Comparison of ENCODE assay signal across 19 cellular contexts in the genomic region with DNA sequence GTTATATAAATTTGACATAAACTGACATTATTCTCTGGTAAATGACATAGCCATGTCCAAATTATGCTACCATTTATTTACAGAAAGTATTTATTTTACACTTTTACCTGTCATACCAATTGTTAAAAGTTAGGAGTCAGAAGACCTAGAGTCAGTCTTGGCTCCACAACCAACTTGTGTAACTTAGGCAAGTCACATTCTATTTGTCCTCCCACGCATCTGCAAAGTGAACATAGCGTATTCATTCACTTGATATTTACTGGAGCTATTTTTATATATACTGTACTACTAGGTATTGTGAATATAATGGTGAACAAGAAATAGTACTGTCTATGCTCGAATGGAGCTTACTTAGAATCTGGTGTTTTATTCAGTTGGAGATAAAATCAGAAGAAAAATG.
DNase-seq lines count a peak whose midpoint lies in the region; ATAC-seq, FAIRE-seq and TF ChIP-seq lines count a peak whose summit lies in the region.
"Had no signal": no experiment of that assay in that cellular context is flagged by ENCODE, and none has a peak within 500 bp of the region (broad histone marks: within the 10 kb centered on the region; RNA-seq: fewer than 3 reads in every experiment).

No MANE protein-coding gene starts in this region.

- H3K4me2 ChIP-seq in A549, result no peak overlapping the region

- CTCF ChIA-PET in A549 (lab: Yijun Ruan, JAX), result no interaction called here

- DNase-seq in A549 (ENCODE audit: low read depth in 1 of 2, low spot score in 1 of 2) (no peak), amniotic epithelial cell (ENCODE audit: low read depth) (peak; percentile 19), fibroblast of the aortic adventitia (ENCODE audit: low read depth) (peak; percentile 15), psoas muscle (no peak), thyroid gland (no peak), lower leg skin (ENCODE audit: low spot score in 2 of 2) (no peak), NCI-H446 (lab: John Stamatoyannopoulos, UW) (no peak)
- DNase-seq: 8988T, H9, HFFc6, KBM-7, NCI-H1105 treated with DMSO at 0.1 percent for 48 hours, NCI-H2081 treated with DMSO at 0.1 percent for 48 hours, NCI-H2171 treated with DMSO at 0.1 percent for 48 hours, NCI-H526, PC-3, Right ventricle myocardium superior had no signal

- peaks cover 0 to 57% of the 10 kb centered on the region in 2 donors for H3K36me3 ChIP-seq in psoas muscle (ENCODE audit: insufficient read depth in 1 of 2, low read depth in 1 of 2)
- H3K36me3 ChIP-seq in thyroid gland, result no peaks in the 10 kb centered on the region

- TF ChIP-seq CTCF in A549 (IDR thresholded peaks at IDR 0.05) (no peak), fibroblast of the aortic adventitia (IDR thresholded peaks at IDR 0.05; ENCODE audit: insufficient read depth, low read length) (no peak), psoas muscle (IDR thresholded peaks at IDR 0.05) (no peak), thyroid gland (IDR thresholded peaks at IDR 0.05) (no peak), lower leg skin (IDR thresholded peaks at IDR 0.05) (no peak)

- no peak for TF ChIP-seq POLR2A in A549 (IDR thresholded peaks at IDR 0.05; ENCODE audit: low read length)
- TF ChIP-seq POLR2A in thyroid gland (IDR thresholded peaks at IDR 0.05), result no peak
- TF ChIP-seq POLR2A in lower leg skin (IDR thresholded peaks at IDR 0.05), result no peak

- no peak for ATAC-seq in A549
- ATAC-seq in psoas muscle, result peak in 3 of 4 donors; percentile 71 to 94 (median 73)
- ATAC-seq: PC-3 had no signal

- WGBS in A549 (ENCODE audit: missing lambda C conversion rate), result 85% methylated on average over 3 of the region's 3 CpGs
- WGBS in psoas muscle, 3 donors, result 62 to 91% (median 68%) methylated on average over 3 of the region's 3 CpGs
- 94 to 96% methylated on average over 3 of the region's 3 CpGs for WGBS in thyroid gland, 2 donors
- 97 to 98% methylated on average over 3 of the region's 3 CpGs for WGBS in lower leg skin, 2 donors

- FAIRE-seq in A549 (lab: Jason Lieb, UNC), result peak; percentile 88
- FAIRE-seq: D721Med had no signal

- H3K27me3 ChIP-seq in psoas muscle (ENCODE audit: insufficient read depth in 3 of 3, low read length in 2 of 3), result no peaks in the 10 kb centered on the region
- no peaks in the 10 kb centered on the region for H3K27me3 ChIP-seq in thyroid gland

- POLR2A ChIA-PET in A549 (lab: Yijun Ruan, JAX), result no interaction called here

- no peak overlapping the region for H3K27ac ChIP-seq in A549
- no peak overlapping the region for H3K27ac ChIP-seq in psoas muscle
- no peak overlapping the region for H3K27ac ChIP-seq in thyroid gland
- H3K27ac ChIP-seq: C4-2B had no signal

- TF ChIP-seq RAD21 in A549 (conservative IDR thresholded peaks at IDR 0.05 in 1 of 2, IDR thresholded peaks at IDR 0.05 in 1 of 2), result no peak

- H3K4me3 ChIP-seq in A549 (no peak overlapping the region), fibroblast of the aortic adventitia (ENCODE audit: low read depth, low read length) (no peak overlapping the region), psoas muscle (no peak overlapping the region), thyroid gland (replicated peaks in 1 of 3) (no peak overlapping the region), lower leg skin (ENCODE audit: low read depth, poor library complexity, severe bottlenecking) (no peak overlapping the region)

- H3K9me3 ChIP-seq in A549 (no peaks in the 10 kb centered on the region), psoas muscle (no peaks in the 10 kb centered on the region), thyroid gland (no peaks in the 10 kb centered on the region)

- H3K4me1 ChIP-seq in A549 (no peaks in the 10 kb centered on the region), psoas muscle (no peaks in the 10 kb centered on the region), thyroid gland (no peaks in the 10 kb centered on the region)

- intact Hi-C loops in psoas muscle (cut with DNase I) (no loop called here), thyroid gland (cut with DNase I) (no loop called here), lower leg skin (cut with DNase I; ENCODE audit: low total_unique reads) (no loop called here)

- no peak for TF ChIP-seq EP300 in A549 (IDR thresholded peaks at IDR 0.05)

TF ChIP-seq in A549, 52 proteins besides CTCF, POLR2A, EP300 and RAD21:
- no peak for TF ChIP-seq GATA3 (IDR thresholded peaks at IDR 0.05; ENCODE audit: borderline replicate concordance)
- no peak for TF ChIP-seq EHF (CRISPR knock-in tag; IDR thresholded peaks at IDR 0.05)
- TF ChIP-seq CHD4 (IDR thresholded peaks at IDR 0.05; ENCODE audit: borderline replicate concordance), result no peak
- TF ChIP-seq, protein P1, sequence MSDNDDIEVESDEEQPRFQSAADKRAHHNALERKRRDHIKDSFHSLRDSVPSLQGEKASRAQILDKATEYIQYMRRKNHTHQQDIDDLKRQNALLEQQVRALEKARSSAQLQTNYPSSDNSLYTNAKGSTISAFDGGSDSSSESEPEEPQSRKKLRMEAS (IDR thresholded peaks at IDR 0.05), result no peak
- no peak for TF ChIP-seq ZC3H11A (IDR thresholded peaks at IDR 0.05)
- TF ChIP-seq ZNF302 (CRISPR knock-in tag; IDR thresholded peaks at IDR 0.05), result no peak

Comparison
In these comparisons a context has a peak if more than half of its experiments do, and no peak if none do; other contexts are left out.
1. ATAC-seq: peak in psoas muscle (3 of 4); none in A549 (0 of 2).
2. DNase-seq: peak in amniotic epithelial cell (single experiment) and fibroblast of the aortic adventitia (single experiment); none in A549 (0 of 2), psoas muscle (0 of 2), thyroid gland (0 of 2), lower leg skin (0 of 2) and NCI-H446 (0 of 2).